25 cellular contexts compared by ENCODE assay signal in the genomic region with DNA sequence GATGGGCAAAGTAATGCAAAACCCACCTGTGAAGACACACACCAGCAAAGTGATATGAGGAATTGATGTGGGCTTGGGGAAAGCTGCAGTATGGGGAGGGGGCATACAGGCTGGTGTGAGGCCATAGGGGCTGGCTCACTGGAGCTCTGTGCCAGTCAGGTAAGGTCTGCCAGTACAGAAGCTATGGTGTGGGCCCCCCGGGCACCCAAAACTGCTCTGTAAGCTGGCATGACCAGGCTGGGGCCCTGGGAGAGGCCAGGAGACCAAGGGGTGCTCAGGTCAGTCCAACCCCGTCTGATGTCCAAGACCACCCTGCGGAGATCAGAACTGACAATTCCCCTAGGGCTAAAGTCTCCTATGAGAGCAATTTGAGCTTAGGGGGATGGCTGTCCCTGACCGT.
"Had no signal": no experiment of that assay in that cellular context is flagged by ENCODE, and none has a peak within 500 bp of the region (broad histone marks: within the 10 kb centered on the region; RNA-seq: fewer than 3 reads in every experiment).

No MANE protein-coding gene starts in this region.

- ATAC-seq: natural killer cell; pancreas; psoas muscle; right lobe of liver; stimulated activated naive B cell treated with anti-CD40 and anti-IgM and Interleukin-4, amounts not matched to agents 10 μg/mL and 1 μg/mL and 100 μg/mL, for 72 hours had no signal

- H3K4me1 Mint-ChIP-seq: naive B cell; natural killer cell; stimulated activated effector memory CD8-positive, alpha-beta T cell treated with anti-CD3 and anti-CD28 coated beads, Interleukin-12 subunit alpha, Interleukin-12 subunit beta, amount 100 ng/mL, for 72 hours; stimulated activated naive B cell treated with anti-CD40 and anti-IgM and Interleukin-4, amounts not matched to agents 10 μg/mL and 1 μg/mL and 100 μg/mL, for 72 hours had no signal

- DNase-seq: naive B cell; natural killer cell; psoas muscle; right lobe of liver; sigmoid colon; small intestine; stimulated activated CD4-positive, alpha-beta T cell treated with anti-CD3 and anti-CD28 coated beads, Interleukin-15, amount 100 ng/mL, for 24 hours; stimulated activated CD4-positive, alpha-beta T cell treated with anti-CD3 and anti-CD28 coated beads, Interleukin-2, amount 100 ng/mL, for 24 hours; stimulated activated CD4-positive, alpha-beta T cell treated with anti-CD3 and anti-CD28 coated beads, Interleukin-2, amount 100 ng/mL, for 48 hours; stimulated activated CD4-positive, alpha-beta T cell treated with anti-CD3 and anti-CD28 coated beads, Interleukin-4, amount 100 ng/mL, for 24 hours; stimulated activated naive B cell treated with anti-CD40 and anti-IgM and Interleukin-4, amounts not matched to agents 10 μg/mL and 1 μg/mL and 100 μg/mL, for 72 hours; stimulated activated naive CD4-positive, alpha-beta T cell treated with Interleukin-2 at 50 U/mL for 16 hours; stomach; trophoblast cell; uterus had no signal

- H3K36me3 ChIP-seq: neutrophil, pancreas, right lobe of liver, sigmoid colon, stomach, thoracic aorta, thyroid gland, tibial nerve, upper lobe of left lung, uterus had no signal

- H3K27me3 ChIP-seq: neutrophil, pancreas, right lobe of liver, sigmoid colon, stomach, thyroid gland, tibial nerve, upper lobe of left lung, uterus had no signal

- H3K4me3 Mint-ChIP-seq: natural killer cell; nephron; stimulated activated effector memory CD8-positive, alpha-beta T cell treated with anti-CD3 and anti-CD28 coated beads, Interleukin-12 subunit alpha, Interleukin-12 subunit beta, amount 100 ng/mL, for 72 hours; stimulated activated naive B cell treated with anti-CD40 and anti-IgM and Interleukin-4, amounts not matched to agents 10 μg/mL and 1 μg/mL and 100 μg/mL, for 72 hours; stimulated activated naive CD8-positive, alpha-beta T cell treated with anti-CD3 and anti-CD28 coated beads, Interleukin-15, Interleukin-2, amounts not matched to agents 100 ng/mL and 50 ng/mL, for 24 hours had no signal

- H3K27me3 Mint-ChIP-seq: naive B cell; progenitor cell of endocrine pancreas; stimulated activated naive B cell treated with anti-CD40 and anti-IgM and Interleukin-4, amounts not matched to agents 10 μg/mL and 1 μg/mL and 100 μg/mL, for 72 hours; stimulated activated naive CD8-positive, alpha-beta T cell treated with anti-CD3 and anti-CD28 coated beads, Interleukin-15, Interleukin-2, amounts not matched to agents 100 ng/mL and 50 ng/mL, for 24 hours had no signal

- H3K4me3 ChIP-seq: pancreas, psoas muscle, right lobe of liver, sigmoid colon, stomach, thoracic aorta, thyroid gland, tibial nerve, upper lobe of left lung, uterus had no signal

- H3K9me3 ChIP-seq: neutrophil, pancreas, psoas muscle, right lobe of liver, thyroid gland, upper lobe of left lung had no signal

- H3K27ac ChIP-seq: neutrophil, pancreas, psoas muscle, right lobe of liver, sigmoid colon, stomach, thoracic aorta, thyroid gland, tibial nerve, upper lobe of left lung, uterus had no signal

- H3K4me1 ChIP-seq: pancreas, psoas muscle, right lobe of liver, tibial nerve, upper lobe of left lung, uterus had no signal

- H3K27ac Mint-ChIP-seq: naive B cell; natural killer cell; nephron; progenitor cell of endocrine pancreas; stimulated activated effector memory CD8-positive, alpha-beta T cell treated with anti-CD3 and anti-CD28 coated beads, Interleukin-12 subunit alpha, Interleukin-12 subunit beta, amount 100 ng/mL, for 72 hours; stimulated activated naive B cell treated with anti-CD40 and anti-IgM and Interleukin-4, amounts not matched to agents 10 μg/mL and 1 μg/mL and 100 μg/mL, for 72 hours; stimulated activated naive CD8-positive, alpha-beta T cell treated with anti-CD3 and anti-CD28 coated beads, Interleukin-15, Interleukin-2, amounts not matched to agents 100 ng/mL and 50 ng/mL, for 24 hours had no signal

- H3K36me3 Mint-ChIP-seq: natural killer cell; stimulated activated effector memory CD8-positive, alpha-beta T cell treated with anti-CD3 and anti-CD28 coated beads, Interleukin-12 subunit alpha, Interleukin-12 subunit beta, amount 100 ng/mL, for 72 hours had no signal
